17 cellular contexts compared by ENCODE assay signal in the genomic region with DNA sequence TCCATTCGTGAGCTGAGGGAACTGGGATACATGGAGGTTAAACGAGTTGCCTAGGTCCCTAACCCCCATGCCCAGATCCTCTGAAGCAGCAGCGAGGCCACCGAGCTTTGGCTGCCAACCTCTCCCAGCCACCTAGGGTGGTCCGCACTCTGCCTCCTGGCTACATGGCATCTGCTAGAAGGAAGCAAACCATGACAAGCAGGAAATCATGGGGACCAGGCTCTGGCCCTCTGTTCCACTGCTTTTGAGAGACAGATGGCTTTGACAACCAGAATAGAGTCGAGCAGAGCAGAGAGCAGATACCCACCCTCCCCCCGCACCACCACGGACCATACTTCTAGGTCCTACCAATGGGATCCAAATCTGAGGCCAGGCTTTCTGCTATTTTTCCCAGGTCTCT.
"Had no signal": no experiment of that assay in that cellular context is flagged by ENCODE, and none has a peak within 500 bp of the region (broad histone marks: within the 10 kb centered on the region; RNA-seq: fewer than 3 reads in every experiment).

No MANE protein-coding gene starts in this region.

- H3K27ac Mint-ChIP-seq: stimulated activated effector memory CD8-positive, alpha-beta T cell treated with anti-CD3 and anti-CD28 coated beads, Interleukin-12 subunit alpha, Interleukin-12 subunit beta, amount 100 ng/mL, for 72 hours had no signal

- DNase-seq: activated CD4-positive, alpha-beta T cell treated with anti-CD3 and anti-CD28 coated beads, Interleukin-2, amount 50 U/mL, for 48 hours; activated gamma-delta T cell; activated naive CD4-positive, alpha-beta T cell treated with anti-CD3 and anti-CD28 coated beads, Interleukin-2, amount 50 U/mL, for 16 hours; aorta; effector memory CD4-positive, alpha-beta T cell; gastrocnemius medialis; nucleus accumbens; right lobe of liver; stimulated activated CD4-positive, alpha-beta T cell treated with anti-CD3 and anti-CD28 coated beads, Interleukin-2, amount 100 ng/mL, for 24 hours; stomach; T-helper 9 cell; transverse colon had no signal

- H3K27me3 ChIP-seq: gastrocnemius medialis, right lobe of liver, stomach, suprapubic skin, transverse colon had no signal

- H3K4me1 Mint-ChIP-seq: brain had no signal

- H3K9me3 ChIP-seq: gastrocnemius medialis, right lobe of liver, stomach, suprapubic skin, transverse colon had no signal

- H3K36me3 ChIP-seq: gastrocnemius medialis, right lobe of liver, suprapubic skin, transverse colon had no signal

- H3K9me3 Mint-ChIP-seq: activated T-helper 1 cell treated with anti-CD3 and anti-CD28 coated beads, Interleukin-12 subunit alpha, Interleukin-12 subunit beta, Interleukin-2, Interleukin-4 antibody, amounts not matched to agents 30 ng/mL and 10 ng/mL and 1 ng/mL, durations not matched to agents 14 hours and 24 hours and 36 hours; stimulated activated effector memory CD8-positive, alpha-beta T cell treated with anti-CD3 and anti-CD28 coated beads, Interleukin-12 subunit alpha, Interleukin-12 subunit beta, amount 100 ng/mL, for 72 hours had no signal

- H3K4me1 ChIP-seq: gastrocnemius medialis, right lobe of liver, stomach, suprapubic skin, transverse colon had no signal

- ATAC-seq: gastrocnemius medialis; right lobe of liver; stimulated activated effector memory CD8-positive, alpha-beta T cell treated with anti-CD3 and anti-CD28 coated beads, Interleukin-12 subunit alpha, Interleukin-12 subunit beta, amount 100 ng/mL, for 72 hours had no signal

- H3K4me3 Mint-ChIP-seq: activated T-helper 1 cell treated with anti-CD3 and anti-CD28 coated beads, Interleukin-12 subunit alpha, Interleukin-12 subunit beta, Interleukin-2, Interleukin-4 antibody, amounts not matched to agents 30 ng/mL and 10 ng/mL and 1 ng/mL, durations not matched to agents 14 hours and 24 hours and 36 hours; brain; stimulated activated effector memory CD8-positive, alpha-beta T cell treated with anti-CD3 and anti-CD28 coated beads, Interleukin-12 subunit alpha, Interleukin-12 subunit beta, amount 100 ng/mL, for 72 hours had no signal

- H3K27ac ChIP-seq: gastrocnemius medialis, right lobe of liver, skin epidermis, stomach, suprapubic skin, transverse colon had no signal

- H3K27me3 Mint-ChIP-seq: brain had no signal

- H3K4me3 ChIP-seq: gastrocnemius medialis, right lobe of liver, skin epidermis, stomach, suprapubic skin, transverse colon had no signal
